In the genomic region with DNA sequence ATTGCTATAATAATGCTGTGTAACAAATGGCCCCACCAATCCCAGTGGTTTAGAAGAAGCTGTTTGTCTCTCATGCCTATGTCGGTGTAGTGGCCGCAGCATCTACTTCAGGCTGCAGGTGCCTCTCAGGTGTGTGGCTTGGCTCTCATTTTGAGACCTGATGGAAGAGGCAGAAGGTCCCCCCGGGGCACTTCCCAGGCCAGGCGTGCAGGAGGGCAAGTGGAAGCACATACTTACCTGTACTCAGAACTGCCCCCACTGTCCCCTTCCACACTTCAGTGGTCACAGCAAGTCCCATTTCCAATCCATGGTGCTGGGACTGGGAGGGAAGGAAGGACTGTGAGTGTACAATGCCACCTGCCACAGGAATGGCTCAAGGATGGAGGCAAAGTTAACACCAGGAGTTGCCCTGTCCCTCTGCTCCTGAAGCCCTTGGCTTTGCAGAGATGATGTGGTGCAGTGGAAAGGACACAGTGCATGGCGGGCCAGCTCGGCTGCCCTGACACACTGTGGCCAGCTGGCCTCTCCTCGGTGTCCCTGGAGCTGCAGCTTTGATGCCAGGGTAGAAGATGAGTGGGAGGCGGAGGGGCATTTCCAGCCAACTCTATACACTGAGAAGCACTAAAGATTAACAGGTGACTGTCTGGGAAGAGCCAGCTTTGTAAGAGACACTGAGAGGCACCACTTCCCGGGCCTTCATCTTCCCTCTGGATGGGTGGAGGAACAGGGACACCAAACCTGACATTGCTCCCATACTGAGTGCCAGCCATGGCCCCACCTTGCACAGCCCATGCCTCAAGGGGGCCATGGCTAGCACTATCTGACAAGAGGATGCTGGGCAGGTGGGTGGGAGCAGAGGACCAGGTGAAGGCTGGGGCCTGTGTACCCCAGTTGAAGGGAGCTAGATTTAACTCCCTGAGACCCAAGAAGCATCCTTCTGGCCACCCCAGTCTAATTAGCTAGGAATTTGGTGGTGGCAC, we compare ENCODE assay signal across 19 cellular contexts.
A peak's percentile ranks its signal among the peaks of the same experiment; 100 is the strongest.
DNase-seq lines count a peak whose midpoint lies in the region; TF ChIP-seq lines count a peak whose summit lies in the region.
"Had no signal": no experiment of that assay in that cellular context is flagged by ENCODE, and none has a peak within 500 bp of the region (broad histone marks: within the 10 kb centered on the region; RNA-seq: fewer than 3 reads in every experiment).

No MANE protein-coding gene starts in this region.

- H3K9me3 ChIP-seq in H9 (ENCODE audit: control insufficient read depth, low read depth, low read length), result no peaks in the 10 kb centered on the region
- H3K9me3 ChIP-seq: ovary had no signal

- no peak overlapping the region for H3K27ac Mint-ChIP-seq in H9
- H3K27ac Mint-ChIP-seq: IgD-negative memory B cell had no signal

- no peak overlapping the region for H3K56ac ChIP-seq in H9 (ENCODE audit: insufficient read length, low read depth, low read length)

- no peak overlapping the region for H3K27ac ChIP-seq in H9 (ENCODE audit: insufficient read length, low read depth, low read length)
- H3K27ac ChIP-seq: 22Rv1, ovary had no signal

- no peaks in the 10 kb centered on the region for H4K20me1 ChIP-seq in H9 (ENCODE audit: control insufficient read depth, insufficient read depth, insufficient read length)

- H4K8ac ChIP-seq in H9 (replicated peaks; ENCODE audit: insufficient read length, low read depth, low read length), result no peak overlapping the region

- no peak overlapping the region for H3K4ac ChIP-seq in H9 (ENCODE audit: low read depth, low read length)

- no peak overlapping the region for H2BK20ac ChIP-seq in H9 (ENCODE audit: low read depth, low read length, poor library complexity, severe bottlenecking)

- H4K91ac ChIP-seq in H9 (ENCODE audit: insufficient read length, low read depth, low read length), result no peak overlapping the region

- H2BK12ac ChIP-seq in H9 (ENCODE audit: insufficient read length, low read depth, low read length), result no peak overlapping the region

- H3K4me1 Mint-ChIP-seq in H9, result peaks cover 0 to 2% of the 10 kb centered on the region in 2 experiments; a peak in 1 of 4 replicates

- intact Hi-C loops in posterior vena cava (cut with DNase I), result no loop called here

- no peaks in the 10 kb centered on the region for H3K23me2 ChIP-seq in H9 (ENCODE audit: insufficient read length, low read depth, low read length, poor library complexity, severe bottlenecking)

- no peak overlapping the region for H3T11ph ChIP-seq in H9 (ENCODE audit: low read length)

- no peak overlapping the region for H2BK120ac ChIP-seq in H9 (ENCODE audit: low read depth, low read length, poor library complexity, severe bottlenecking)

- no peak overlapping the region for H3K4me2 ChIP-seq in H9 (ENCODE audit: insufficient read depth, insufficient read length, low read length)

- no peak overlapping the region for H3K4me3 Mint-ChIP-seq in H9
- H3K4me3 Mint-ChIP-seq: IgD-negative memory B cell had no signal

- H2AFZ ChIP-seq in H9 (ENCODE audit: low read length), result no peak overlapping the region

- no CpG with 5 or more reads among the region's 9 CpGs for WGBS in H9 (ENCODE audit: extremely low coverage, insufficient read length, low lambda C conversion rate)

- no peaks in the 10 kb centered on the region for H3K4me1 ChIP-seq in H9 (ENCODE audit: insufficient read depth, low read length)

- no peak overlapping the region for H3K23ac ChIP-seq in H9 (ENCODE audit: insufficient read length, low read depth, low read length)

- no peak overlapping the region for H2BK15ac ChIP-seq in H9 (ENCODE audit: low read depth, low read length)

- H4K5ac ChIP-seq in H9 (ENCODE audit: insufficient read length, low read depth, low read length), result no peak overlapping the region

- H2BK5ac ChIP-seq in H9 (ENCODE audit: insufficient read length, low read length), result no peak overlapping the region

- no peak overlapping the region for H2AK5ac ChIP-seq in H9 (ENCODE audit: insufficient read length, low read length)

- H3K79me2 ChIP-seq in H9 (ENCODE audit: insufficient read depth, low read length), result no peaks in the 10 kb centered on the region

- no peaks in the 10 kb centered on the region for H3K27me3 ChIP-seq in H9 (ENCODE audit: insufficient read depth, low read length)
- H3K27me3 ChIP-seq: ovary had no signal

- H3K27me3 Mint-ChIP-seq in H9 (ENCODE audit: low read depth), result peaks cover 6% of the 10 kb centered on the region; the same call in 1 of the 2 replicates
- H3K27me3 Mint-ChIP-seq: IgD-negative memory B cell had no signal

- no peak overlapping the region for H3K14ac ChIP-seq in H9 (ENCODE audit: insufficient read depth, low read length)

- no peaks in the 10 kb centered on the region for H3K79me1 ChIP-seq in H9 (ENCODE audit: insufficient read depth, low read depth, low read length, poor library complexity, severe bottlenecking)

- peaks cover 0 to 2% (median 0%) of the 10 kb centered on the region in 3 experiments; a peak in 1 of 7 replicates for H3K36me3 Mint-ChIP-seq in H9 (ENCODE audit: insufficient read depth in 1 of 3, low read depth in 3 of 3)

- no peak for TF ChIP-seq CTCF in H9 (conservative IDR thresholded peaks at IDR 0.05)

- H3K18ac ChIP-seq in H9 (ENCODE audit: insufficient read length, low read depth, low read length), result no peak overlapping the region

- no peak overlapping the region for H3K9ac ChIP-seq in H9 (ENCODE audit: extremely low read depth, insufficient read length, low read length)

- peaks cover 3 to 36% of the 10 kb centered on the region in 2 experiments; a peak in 4 of 5 replicates for H3K9me3 Mint-ChIP-seq in H9

- peak; percentile 26 for DNase-seq in activated CD4-positive, CD25-positive, alpha-beta regulatory T cell treated with anti-CD3 and anti-CD28 coated beads, Interleukin-2, amount 50 U/mL, for 72 hours
- DNase-seq in activated CD4-positive, CD25-positive, alpha-beta regulatory T cell (lab: John Stamatoyannopoulos, UW), result no peak
- DNase-seq in H9 (peak; percentile 13), islet precursor cell (peak; percentile 41), posterior vena cava (ENCODE audit: low spot score) (peak; percentile 69), Kasumi-1 (lab: John Stamatoyannopoulos, UW) (no peak), NCI-H1092 treated with DMSO at 0.1 percent for 48 hours (lab: John Stamatoyannopoulos, UW) (no peak)
- DNase-seq in stimulated activated CD4-positive, alpha-beta T cell treated with anti-CD3 and anti-CD28 coated beads, Interleukin-4, amount 100 ng/mL, for 24 hours, result no peak
- DNase-seq: activated gamma-delta T cell, Calu3, hypothalamus, kidney glomerular epithelial cell, NCI-H187, NCI-H446, RPMI8226, SW 1271 had no signal

Comparison
In these comparisons a context has a peak if more than half of its experiments do, and no peak if none do; other contexts are left out.
1. DNase-seq: peak in activated CD4-positive, CD25-positive, alpha-beta regulatory T cell treated with anti-CD3 and anti-CD28 coated beads, Interleukin-2, amount 50 U/mL, for 72 hours (single experiment), H9 (single experiment), islet precursor cell (single experiment) and posterior vena cava (single experiment); none in activated CD4-positive, CD25-positive, alpha-beta regulatory T cell (0 of 4), stimulated activated CD4-positive, alpha-beta T cell treated with anti-CD3 and anti-CD28 coated beads, Interleukin-4, amount 100 ng/mL, for 24 hours (single experiment), Kasumi-1 (0 of 2) and NCI-H1092 treated with DMSO at 0.1 percent for 48 hours (single experiment).